Comparison of ENCODE assay signal across 8 cellular contexts in genomic region chr3:53219897-53220483, GRCh38. TPM values are rescaled to one million over a fixed set of nuclear protein-coding genes. Genes with fewer than 3 reads are reported as not detected.
DNase-seq lines count a peak whose midpoint lies in the region; ATAC-seq, FAIRE-seq and TF ChIP-seq lines count a peak whose summit lies in the region.

No MANE protein-coding gene starts in this region.

- peaks cover 12% of the 10 kb centered on the region; the same call in 1 of the 2 replicates for H3K36me3 ChIP-seq in Loucy (ENCODE audit: insufficient read depth, low read length)
- H3K36me3 ChIP-seq in SK-N-SH (replicated peaks in 1 of 2; ENCODE audit: control insufficient read depth in 1 of 2, insufficient read depth in 2 of 2, low read length in 1 of 2) = peaks cover 4 to 24% of the 10 kb centered on the region in 2 experiments

- intact Hi-C loops in posterior cingulate gyrus (cut with DNase I) = no loop called here

- FAIRE-seq in urothelium cell line (lab: Jason Lieb, UNC) = peak; percentile 42

- TF ChIP-seq EP300 in SK-N-SH (IDR thresholded peaks at IDR 0.05; ENCODE audit: borderline replicate concordance in 1 of 2, low read depth in 1 of 2, low read length in 1 of 2) = no peak

- 67% methylated on average over 6 of the region's 10 CpGs for WGBS in SK-N-SH (ENCODE audit: low lambda C conversion rate)

- no peak overlapping the region for H2AFZ ChIP-seq in Loucy (ENCODE audit: low read length)
- H2AFZ ChIP-seq in SK-N-SH (ENCODE audit: low read depth) = no peak overlapping the region

- H3K4me2 ChIP-seq in Loucy (ENCODE audit: low read depth, low read length, poor library complexity, severe bottlenecking) = no peak overlapping the region
- no peak overlapping the region for H3K4me2 ChIP-seq in SK-N-SH

- H3F3A ChIP-seq in Loucy (ENCODE audit: low read depth) (no peaks in the 10 kb centered on the region), SK-N-SH (replicated peaks; ENCODE audit: insufficient read depth) (peaks cover 17% of the 10 kb centered on the region)

- peak; percentile 93 for TF ChIP-seq CTCF in Loucy (conservative IDR thresholded peaks at IDR 0.05; ENCODE audit: low read length)
- peak; percentile 94 for TF ChIP-seq CTCF in SK-N-SH (IDR thresholded peaks at IDR 0.05)

- no peaks in the 10 kb centered on the region for H3K79me2 ChIP-seq in Loucy (ENCODE audit: insufficient read depth, low read length)
- H3K79me2 ChIP-seq in SK-N-SH (ENCODE audit: insufficient read depth) = no peaks in the 10 kb centered on the region

- H4K20me1 ChIP-seq in Loucy (ENCODE audit: insufficient read depth, low read length, poor library complexity, severe bottlenecking) (no peaks in the 10 kb centered on the region), SK-N-SH (ENCODE audit: insufficient read depth) (no peaks in the 10 kb centered on the region)

- CTCF ChIA-PET in SK-N-SH (lab: Yijun Ruan, JAX) = interaction anchor here (0.6 to 4.1 kb wide), 31 partner anchors 9 to 699 kb away, joined by 3 to 18 read pairs (median 3); no protein-coding TSS in a partner anchor

- no peaks in the 10 kb centered on the region for H3K9me2 ChIP-seq in Loucy (replicated peaks; ENCODE audit: low read depth, low read length)
- no peaks in the 10 kb centered on the region for H3K9me2 ChIP-seq in SK-N-SH

- ATAC-seq in GM21619 (IDR thresholded peaks at IDR 0.05; ENCODE audit: unreplicated experiment) = peak; percentile 82

- H3K27ac ChIP-seq in SK-N-SH (ENCODE audit: low read depth in 2 of 2, low read length in 1 of 2) = no peak overlapping the region

- POLR2A ChIA-PET in SK-N-SH (lab: Yijun Ruan, JAX) = interaction anchor here (1.2 kb wide), 1 partner anchor 22 kb away, joined by 3 read pairs; no protein-coding TSS in a partner anchor

- TF ChIP-seq RAD21 in SK-N-SH (IDR thresholded peaks at IDR 0.05; ENCODE audit: low read length) = peak; percentile 84

- H3K9ac ChIP-seq in Loucy (ENCODE audit: low read depth, low read length, poor library complexity, severe bottlenecking) (no peak overlapping the region), SK-N-SH (no peak overlapping the region)

- DNase-seq in D341Med (ENCODE audit: low spot score) (peak; percentile 93), SK-N-SH (peak; percentile 91), glomerular visceral epithelial cell (ENCODE audit: extremely low spot score) (peak; percentile 84), posterior cingulate gyrus (peak; percentile 40 to 97 (median 84)), urothelium cell line (ENCODE audit: low spot score) (peak; percentile 85)
- peak; percentile 79 for DNase-seq in activated naive CD4-positive, alpha-beta T cell treated with Interleukin-2 at 50 U/mL for 16 hours

- no peaks in the 10 kb centered on the region for H3K4me1 ChIP-seq in Loucy (ENCODE audit: insufficient read depth, low read length, poor library complexity, severe bottlenecking)
- no peaks in the 10 kb centered on the region for H3K4me1 ChIP-seq in SK-N-SH (ENCODE audit: control insufficient read depth in 1 of 2, insufficient read depth in 2 of 2, low read depth in 1 of 2, low read length in 1 of 2)

- no peak overlapping the region for H3K4me3 ChIP-seq in Loucy (ENCODE audit: low read length, poor library complexity, severe bottlenecking)
- no peak overlapping the region; a peak in 1 of 4 replicates for H3K4me3 ChIP-seq in SK-N-SH (ENCODE audit: low read depth in 2 of 2, low read length in 1 of 2)

- H3K27me3 ChIP-seq in Loucy (ENCODE audit: insufficient read depth, low read length, poor library complexity, severe bottlenecking) (no peaks in the 10 kb centered on the region), SK-N-SH (ENCODE audit: insufficient read depth) (no peaks in the 10 kb centered on the region)

- H3K9me3 ChIP-seq in Loucy (ENCODE audit: insufficient read depth, low read depth, low read length) (no peaks in the 10 kb centered on the region), SK-N-SH (no peaks in the 10 kb centered on the region)

TF ChIP-seq in SK-N-SH, 30 proteins besides CTCF, POLR2A, EP300 and RAD21:
- TF ChIP-seq RCOR1 (IDR thresholded peaks at IDR 0.05; ENCODE audit: low read length) (no peak; the same call in 1 of the 2 replicates), FOXJ3 (CRISPR knock-in tag; IDR thresholded peaks at IDR 0.05) (no peak), RXRA (IDR thresholded peaks at IDR 0.05; ENCODE audit: borderline replicate concordance, low read depth) (no peak), IRF3 (IDR thresholded peaks at IDR 0.05; ENCODE audit: low read depth, low read length) (no peak), POLR2AphosphoS5 (IDR thresholded peaks at IDR 0.05; ENCODE audit: low read depth, low read length) (peak; percentile 17; the same call in 1 of the 2 replicates), EZH2phosphoT487 (IDR thresholded peaks at IDR 0.05; ENCODE audit: borderline replicate concordance, low read depth) (no peak), MAX (IDR thresholded peaks at IDR 0.05; ENCODE audit: low read depth) (peak; percentile 85), NFIC (IDR thresholded peaks at IDR 0.05; ENCODE audit: borderline replicate concordance) (no peak), SMC3 (IDR thresholded peaks at IDR 0.05; ENCODE audit: low read depth, low read length) (peak; percentile 71), RFX5 (IDR thresholded peaks at IDR 0.05; ENCODE audit: low read length) (no peak), YY1 (IDR thresholded peaks at IDR 0.05; ENCODE audit: low read depth) (no peak), SIN3A (IDR thresholded peaks at IDR 0.05; ENCODE audit: borderline replicate concordance, low read depth, low read length) (0 out of 2 replicates have a peak, but pooled peaks have one; percentile 70), MXI1 (IDR thresholded peaks at IDR 0.05; ENCODE audit: low read depth, low read length) (peak; percentile 82), TCF12 (IDR thresholded peaks at IDR 0.05) (no peak), CHD2 (IDR thresholded peaks at IDR 0.05; ENCODE audit: low read length, partially characterized antibody) (peak; percentile 57), JUND (IDR thresholded peaks at IDR 0.05) (no peak)
- TF ChIP-seq, protein P1, sequence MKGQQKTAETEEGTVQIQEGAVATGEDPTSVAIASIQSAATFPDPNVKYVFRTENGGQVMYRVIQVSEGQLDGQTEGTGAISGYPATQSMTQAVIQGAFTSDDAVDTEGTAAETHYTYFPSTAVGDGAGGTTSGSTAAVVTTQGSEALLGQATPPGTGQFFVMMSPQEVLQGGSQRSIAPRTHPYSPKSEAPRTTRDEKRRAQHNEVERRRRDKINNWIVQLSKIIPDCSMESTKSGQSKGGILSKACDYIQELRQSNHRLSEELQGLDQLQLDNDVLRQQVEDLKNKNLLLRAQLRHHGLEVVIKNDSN (IDR thresholded peaks at IDR 0.05; ENCODE audit: borderline replicate concordance, low read depth) = no peak

RNA-seq across cellular contexts. Expression of gene TKT, which starts 35.8 kb away (rescaled TPM):
- polyA plus RNA-seq in SK-N-SH (2012; rRNA removed) = 119 and 144 TPM in 2 replicates
- 70.5 and 99.2 TPM in 2 replicates for polyA plus RNA-seq in SK-N-SH (2012; cell fraction: cytosol; rRNA removed)
- 178 and 225 TPM in 2 replicates for polyA plus RNA-seq in SK-N-SH (2012; cell fraction: nucleus; rRNA removed)

RNA-seq across cellular contexts. Expression of gene PRKCD, which starts 59.0 kb away (rescaled TPM):
- polyA plus RNA-seq in SK-N-SH (2012; rRNA removed) = 24.5 and 29.0 TPM in 2 replicates
- 14.3 and 19.6 TPM in 2 replicates for polyA plus RNA-seq in SK-N-SH (2012; cell fraction: cytosol; rRNA removed)
- 28.9 and 32.1 TPM in 2 replicates for polyA plus RNA-seq in SK-N-SH (2012; cell fraction: nucleus; rRNA removed)
